Comparison of ENCODE assay signal across 7 cellular contexts in genomic region chr4:38179690-38180299, GRCh38.
DNase-seq lines count a peak whose midpoint lies in the region; TF ChIP-seq lines count a peak whose summit lies in the region.

No MANE protein-coding gene starts in this region.

- H3K27ac ChIP-seq in osteoblast (ENCODE audit: low read depth, low read length): peak overlapping the region; percentile 42
- no peak overlapping the region for H3K27ac ChIP-seq in tibial nerve

- intact Hi-C loops in activated naive CD4-positive, alpha-beta T cell treated with anti-CD3 and anti-CD28 coated beads for 36 hours (cut with micrococcal nuclease): loop anchor here (1.0 to 10.0 kb wide), 9 partner anchors 117 to 677 kb away; partner anchors contain the start of gene TLR6

- no peak overlapping the region for H3K27ac Mint-ChIP-seq in activated naive CD4-positive, alpha-beta T cell treated with anti-CD3 and anti-CD28 coated beads for 36 hours

- CTCF ChIA-PET in activated naive CD4-positive, alpha-beta T cell treated with anti-CD3 and anti-CD28 coated beads for 36 hours (lab: Charles Lee): interaction anchor here (0.6 to 7.6 kb wide), 60 partner anchors 10 to 681 kb away, joined by 3 to 101 read pairs (median 4); partner anchors contain the start of gene TLR10

- H3K4me3 Mint-ChIP-seq in activated naive CD4-positive, alpha-beta T cell treated with anti-CD3 and anti-CD28 coated beads for 36 hours: no peak overlapping the region

- H3K79me2 ChIP-seq in osteoblast (ENCODE audit: insufficient read depth, low read length): no peaks in the 10 kb centered on the region

- H3K4me2 ChIP-seq in osteoblast (ENCODE audit: insufficient read depth, low read length): no peak overlapping the region

- H3K9me3 Mint-ChIP-seq in activated naive CD4-positive, alpha-beta T cell treated with anti-CD3 and anti-CD28 coated beads for 36 hours: no peaks in the 10 kb centered on the region

- H3K27me3 ChIP-seq in osteoblast (ENCODE audit: insufficient read depth, low read length): no peaks in the 10 kb centered on the region
- H3K27me3 ChIP-seq in tibial nerve: no peaks in the 10 kb centered on the region

- no peaks in the 10 kb centered on the region for H4K20me1 ChIP-seq in osteoblast (ENCODE audit: insufficient read depth, low read length)

- peak; percentile 65 for DNase-seq in GM13976 (ENCODE audit: low spot score)
- DNase-seq in KG1 (lab: John Stamatoyannopoulos, UW): peak; percentile 68
- DNase-seq in SKM-1 (lab: John Stamatoyannopoulos, UW; ENCODE audit: unreplicated experiment): peak; percentile 56
- peak; percentile 86 for DNase-seq in activated naive CD4-positive, alpha-beta T cell treated with anti-CD3 and anti-CD28 coated beads for 36 hours
- DNase-seq in germinal center (ENCODE audit: low spot score): peak; percentile 69
- DNase-seq in osteoblast (ENCODE audit: insufficient read length, low spot score, missing footprints): peak; percentile 92
- peak; percentile 61 to 89 for DNase-seq in tibial nerve (ENCODE audit: low spot score in 2 of 2)

- no peak for TF ChIP-seq POLR2A in tibial nerve (IDR thresholded peaks at IDR 0.05)

- peaks cover 11% of the 10 kb centered on the region for H3K4me1 ChIP-seq in osteoblast (ENCODE audit: insufficient read depth, low read length)
- peaks cover 0 to 37% (median 8%) of the 10 kb centered on the region in 4 donors for H3K4me1 ChIP-seq in tibial nerve

- H2AFZ ChIP-seq in osteoblast (ENCODE audit: low read length): no peak overlapping the region

- peaks cover 33% of the 10 kb centered on the region for H3K4me1 Mint-ChIP-seq in activated naive CD4-positive, alpha-beta T cell treated with anti-CD3 and anti-CD28 coated beads for 36 hours (ENCODE audit: low read depth)

- no peaks in the 10 kb centered on the region for H3K36me3 ChIP-seq in osteoblast (ENCODE audit: insufficient read depth, low read length)
- no peaks in the 10 kb centered on the region for H3K36me3 ChIP-seq in tibial nerve

- TF ChIP-seq CTCF in GM13976 (IDR thresholded peaks at IDR 0.05; ENCODE audit: borderline replicate concordance, control extremely low read depth, extremely low read depth, insufficient read depth, missing control alignments): peak; percentile 81
- TF ChIP-seq CTCF in osteoblast (IDR thresholded peaks at IDR 0.05; ENCODE audit: extremely low read depth, low read depth, low read length): peak; percentile 92
- TF ChIP-seq CTCF in tibial nerve (IDR thresholded peaks at IDR 0.05): peak; percentile 82 to 89 (median 87)

- 51 to 60% methylated on average over 3 of the region's 3 CpGs for WGBS in tibial nerve, 2 donors

- no peaks in the 10 kb centered on the region for H3K27me3 Mint-ChIP-seq in activated naive CD4-positive, alpha-beta T cell treated with anti-CD3 and anti-CD28 coated beads for 36 hours (ENCODE audit: low read depth)

- peak in 1 of 2 donors; percentile 35 for TF ChIP-seq EP300 in tibial nerve (IDR thresholded peaks at IDR 0.05)

- H3K9me3 ChIP-seq in osteoblast (ENCODE audit: low read depth, low read length): no peaks in the 10 kb centered on the region
- no peaks in the 10 kb centered on the region for H3K9me3 ChIP-seq in tibial nerve

- H3K4me3 ChIP-seq in osteoblast (ENCODE audit: insufficient read depth, low read length): no peak overlapping the region
- no peak overlapping the region for H3K4me3 ChIP-seq in tibial nerve

- in situ Hi-C loops in GM13976 (cut with MboI; ENCODE audit: low sequenced_read_pairs, unreplicated experiment): loop anchor here (5.0 to 10.0 kb wide), 4 partner anchors 115 to 548 kb away; no protein-coding TSS in a partner anchor

- no peaks in the 10 kb centered on the region for H3K36me3 Mint-ChIP-seq in activated naive CD4-positive, alpha-beta T cell treated with anti-CD3 and anti-CD28 coated beads for 36 hours (ENCODE audit: low read depth)
